Comparison of ENCODE assay signal across 15 cellular contexts in the genomic region with DNA sequence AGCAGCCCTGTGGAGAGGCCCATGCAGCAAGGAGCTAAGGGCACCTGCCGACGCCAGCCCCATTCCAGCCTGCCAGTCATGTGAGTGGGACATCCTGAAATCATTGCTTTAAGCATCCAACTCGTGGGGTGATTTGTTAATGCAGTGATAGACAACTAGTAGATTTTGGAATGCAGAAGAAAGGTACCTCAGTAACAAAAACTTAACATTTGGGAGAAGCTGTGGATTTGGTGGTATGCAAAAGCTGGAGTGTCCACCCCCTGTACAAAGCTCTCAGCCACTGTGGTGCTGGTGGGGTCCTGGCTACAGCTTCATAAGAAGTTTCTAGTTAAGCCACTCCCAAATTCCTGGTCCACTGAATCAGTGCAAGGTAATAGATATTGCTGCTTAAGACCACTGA. TPM values are rescaled to one million over a fixed set of nuclear protein-coding genes. Genes with fewer than 3 reads are reported as not detected.
DNase-seq lines count a peak whose midpoint lies in the region; ATAC-seq lines count a peak whose summit lies in the region.
"Had no signal": no experiment of that assay in that cellular context is flagged by ENCODE, and none has a peak within 500 bp of the region (broad histone marks: within the 10 kb centered on the region; RNA-seq: fewer than 3 reads in every experiment).

No MANE protein-coding gene starts in this region.

- intact Hi-C loops in activated CD4-positive, alpha-beta T cell treated with anti-CD3 and anti-CD28 coated beads, Interleukin-2, amount 10 ng/mL, durations not matched to agents 24 days and 14 days (cut with micrococcal nuclease): no loop called here

- no peaks in the 10 kb centered on the region for H3K36me3 Mint-ChIP-seq in activated CD4-positive, alpha-beta T cell treated with anti-CD3 and anti-CD28 coated beads, Interleukin-2, amount 10 ng/mL, durations not matched to agents 24 days and 14 days (ENCODE audit: low read depth)
- H3K36me3 Mint-ChIP-seq: CD8-positive, alpha-beta T cell had no signal

- H3K27ac Mint-ChIP-seq in activated CD4-positive, alpha-beta T cell treated with anti-CD3 and anti-CD28 coated beads, Interleukin-2, amount 10 ng/mL, durations not matched to agents 24 days and 14 days: no peak overlapping the region
- H3K27ac Mint-ChIP-seq: B cell; CD4-positive, alpha-beta T cell; CD8-positive, alpha-beta T cell had no signal

- H3K27me3 Mint-ChIP-seq in activated CD4-positive, alpha-beta T cell treated with anti-CD3 and anti-CD28 coated beads, Interleukin-2, amount 10 ng/mL, durations not matched to agents 24 days and 14 days: peaks cover 14% of the 10 kb centered on the region

- peak; percentile 40 for DNase-seq in activated CD4-positive, alpha-beta T cell treated with anti-CD3 and anti-CD28 coated beads, Interleukin-2, amount 10 ng/mL, durations not matched to agents 24 days and 14 days
- DNase-seq in activated CD4-positive, alpha-beta T cell treated with anti-CD3 and anti-CD28 coated beads, Interleukin-2, amount 50 U/mL, for 4 hours: no peak
- peak; percentile 27 for DNase-seq in islet precursor cell
- DNase-seq: AML-193; Caco-2; Calu3; CD4-positive, alpha-beta T cell; CD8-positive, alpha-beta T cell; DMS79 treated with DMSO at 0.1 percent for 48 hours; GF-D8 had no signal

- H3K9me3 Mint-ChIP-seq in activated CD4-positive, alpha-beta T cell treated with anti-CD3 and anti-CD28 coated beads, Interleukin-2, amount 10 ng/mL, durations not matched to agents 24 days and 14 days: peaks cover 3% of the 10 kb centered on the region

- ATAC-seq in HG02981 (IDR thresholded peaks at IDR 0.05; ENCODE audit: unreplicated experiment) (no peak), HG02938 (IDR thresholded peaks at IDR 0.05; ENCODE audit: unreplicated experiment) (no peak)
- ATAC-seq: A549; CD8-positive, alpha-beta T cell had no signal

- H3K4me3 Mint-ChIP-seq in activated CD4-positive, alpha-beta T cell treated with anti-CD3 and anti-CD28 coated beads, Interleukin-2, amount 10 ng/mL, durations not matched to agents 24 days and 14 days: no peak overlapping the region
- H3K4me3 Mint-ChIP-seq: B cell; CD4-positive, alpha-beta T cell; CD8-positive, alpha-beta T cell had no signal

- peaks cover 3% of the 10 kb centered on the region for H3K4me1 Mint-ChIP-seq in activated CD4-positive, alpha-beta T cell treated with anti-CD3 and anti-CD28 coated beads, Interleukin-2, amount 10 ng/mL, durations not matched to agents 24 days and 14 days

RNA-seq across cellular contexts. Expression of a gene that starts 37.2 kb away (rescaled TPM):
- 0.36 and 0.40 TPM in 2 replicates for total RNA-seq in activated CD4-positive, alpha-beta T cell treated with anti-CD3 and anti-CD28 coated beads, Interleukin-2, amount 10 ng/mL, durations not matched to agents 24 days and 14 days

RNA-seq across cellular contexts. Expression of a gene that starts 42.5 kb away (rescaled TPM):
- total RNA-seq in activated CD4-positive, alpha-beta T cell treated with anti-CD3 and anti-CD28 coated beads, Interleukin-2, amount 10 ng/mL, durations not matched to agents 24 days and 14 days: not detected in 2 replicates
- total RNA-seq: A172; B cell; Caco-2; Calu3; CD4-positive, alpha-beta T cell; CD8-positive, alpha-beta T cell had no signal

Comparison
In these comparisons a context has a peak if more than half of its experiments do, and no peak if none do; other contexts are left out.
1. DNase-seq: peak in activated CD4-positive, alpha-beta T cell treated with anti-CD3 and anti-CD28 coated beads, Interleukin-2, amount 10 ng/mL, durations not matched to agents 24 days and 14 days (single experiment) and islet precursor cell (single experiment); none in activated CD4-positive, alpha-beta T cell treated with anti-CD3 and anti-CD28 coated beads, Interleukin-2, amount 50 U/mL, for 4 hours (0 of 2).